Comparison of ENCODE assay signal across 9 cellular contexts in the genomic region with DNA sequence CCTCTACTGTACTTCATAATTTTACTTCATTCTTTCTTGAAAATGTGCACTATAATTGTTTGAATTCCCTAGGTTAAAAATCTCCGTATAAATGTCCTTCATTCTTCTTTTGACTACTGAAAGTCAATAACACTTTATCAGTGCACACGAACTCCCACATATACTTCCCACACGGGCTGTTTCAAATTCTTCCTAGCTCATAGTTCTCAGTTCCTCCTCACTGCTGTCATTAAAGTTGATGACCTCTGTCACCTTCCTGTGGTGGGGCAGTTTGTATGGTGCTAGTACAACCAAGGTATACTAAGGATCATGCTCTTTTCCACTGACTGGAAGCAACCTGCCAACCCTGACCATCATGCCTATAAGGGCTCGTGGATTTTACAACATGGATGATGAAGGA. TPM values are rescaled to one million over a fixed set of nuclear protein-coding genes. Genes with fewer than 3 reads are reported as not detected.
A peak's percentile ranks its signal among the peaks of the same experiment; 100 is the strongest.
DNase-seq lines count a peak whose midpoint lies in the region; ATAC-seq, FAIRE-seq and TF ChIP-seq lines count a peak whose summit lies in the region.
"Had no signal": no experiment of that assay in that cellular context is flagged by ENCODE, and none has a peak within 500 bp of the region (broad histone marks: within the 10 kb centered on the region; RNA-seq: fewer than 3 reads in every experiment).

No MANE protein-coding gene starts in this region.

- no peak for TF ChIP-seq CTCF in PC-9 (conservative IDR thresholded peaks at IDR 0.05)

- 0 out of 2 replicates have a peak, but pooled peaks cover 6% of the 10 kb centered on the region for H3K9me2 ChIP-seq in PC-9 (ENCODE audit: insufficient read depth)

- no peak overlapping the region for H3K27ac Mint-ChIP-seq in stimulated activated memory B cell treated with anti-CD40 and anti-IgM and Interleukin-4, amounts not matched to agents 10 μg/mL and 1 μg/mL and 100 μg/mL, for 72 hours

- H4K20me1 ChIP-seq in PC-9 (ENCODE audit: insufficient read depth): no peaks in the 10 kb centered on the region

- H3K4me1 Mint-ChIP-seq in stimulated activated memory B cell treated with anti-CD40 and anti-IgM and Interleukin-4, amounts not matched to agents 10 μg/mL and 1 μg/mL and 100 μg/mL, for 72 hours: peaks cover 49% of the 10 kb centered on the region

- no peaks in the 10 kb centered on the region for H3K9me3 ChIP-seq in PC-9 (ENCODE audit: insufficient read depth, low read depth)

- H3K79me2 ChIP-seq in PC-9 (ENCODE audit: low read depth): no peaks in the 10 kb centered on the region

- H2AFZ ChIP-seq in PC-9: no peak overlapping the region

- H3K4me3 Mint-ChIP-seq in stimulated activated memory B cell treated with anti-CD40 and anti-IgM and Interleukin-4, amounts not matched to agents 10 μg/mL and 1 μg/mL and 100 μg/mL, for 72 hours: no peak overlapping the region

- no TSS peak for BruUV-seq in PC-9 (replicated peaks; lab: Mats Ljungman, UMichigan)

- no peak overlapping the region for H3K4me2 ChIP-seq in PC-9

- no peaks in the 10 kb centered on the region for H3F3A ChIP-seq in PC-9 (ENCODE audit: insufficient read depth, low read depth)

- POLR2A ChIA-PET in PC-9 (lab: Charles Lee; ENCODE audit: unreplicated experiment): no interaction called here

- peak; percentile 97 for FAIRE-seq in GM19239 (lab: Jason Lieb, UNC)
- FAIRE-seq: bronchial epithelial cell had no signal

- peak; percentile 62 for ATAC-seq in HG02642 (IDR thresholded peaks at IDR 0.05; ENCODE audit: poor library complexity, unreplicated experiment)
- peak; percentile 66 for ATAC-seq in HG03565 (IDR thresholded peaks at IDR 0.05; ENCODE audit: unreplicated experiment)
- peak; percentile 86 for ATAC-seq in stimulated activated memory B cell treated with anti-CD40 and anti-IgM and Interleukin-4, amounts not matched to agents 10 μg/mL and 1 μg/mL and 100 μg/mL, for 72 hours
- no peak for ATAC-seq in HG02938 (IDR thresholded peaks at IDR 0.05; ENCODE audit: unreplicated experiment)

- no peaks in the 10 kb centered on the region for H3K4me1 ChIP-seq in PC-9 (replicated peaks; ENCODE audit: insufficient read depth)

- no peak overlapping the region for H3K4me3 ChIP-seq in PC-9

- CTCF ChIA-PET in PC-9 (lab: Charles Lee): no interaction called here

- intact Hi-C loops in PC-9 (cut with micrococcal nuclease; ENCODE audit: unreplicated experiment): no loop called here

- H3K27me3 Mint-ChIP-seq in stimulated activated memory B cell treated with anti-CD40 and anti-IgM and Interleukin-4, amounts not matched to agents 10 μg/mL and 1 μg/mL and 100 μg/mL, for 72 hours: peaks cover 25% of the 10 kb centered on the region

- no peaks in the 10 kb centered on the region for H3K27me3 ChIP-seq in PC-9 (ENCODE audit: insufficient read depth, low read depth)

- H3K36me3 Mint-ChIP-seq in stimulated activated memory B cell treated with anti-CD40 and anti-IgM and Interleukin-4, amounts not matched to agents 10 μg/mL and 1 μg/mL and 100 μg/mL, for 72 hours: no peaks in the 10 kb centered on the region

- no peak for DNase-seq in GM19239 (ENCODE audit: insufficient read length, low spot score)
- no peak for DNase-seq in NCI-H1048 (lab: John Stamatoyannopoulos, UW)
- no peak for DNase-seq in PC-9
- DNase-seq: activated CD8-positive, alpha-beta memory T cell treated with anti-CD3 and anti-CD28 coated beads, Interleukin-2, amount 50 U/mL, for 4 hours had no signal

- no peak overlapping the region for H3K27ac ChIP-seq in PC-9

- no peaks in the 10 kb centered on the region for H3K36me3 ChIP-seq in PC-9 (ENCODE audit: low read depth)

- H3K9me3 Mint-ChIP-seq in stimulated activated memory B cell treated with anti-CD40 and anti-IgM and Interleukin-4, amounts not matched to agents 10 μg/mL and 1 μg/mL and 100 μg/mL, for 72 hours: no peaks in the 10 kb centered on the region

RNA-seq across cellular contexts. Expression of gene CD2AP, which starts 40.0 kb away (rescaled TPM):
- 48.8 and 55.5 TPM in 2 replicates for total RNA-seq in PC-9 (2021)
